In the genomic region with DNA sequence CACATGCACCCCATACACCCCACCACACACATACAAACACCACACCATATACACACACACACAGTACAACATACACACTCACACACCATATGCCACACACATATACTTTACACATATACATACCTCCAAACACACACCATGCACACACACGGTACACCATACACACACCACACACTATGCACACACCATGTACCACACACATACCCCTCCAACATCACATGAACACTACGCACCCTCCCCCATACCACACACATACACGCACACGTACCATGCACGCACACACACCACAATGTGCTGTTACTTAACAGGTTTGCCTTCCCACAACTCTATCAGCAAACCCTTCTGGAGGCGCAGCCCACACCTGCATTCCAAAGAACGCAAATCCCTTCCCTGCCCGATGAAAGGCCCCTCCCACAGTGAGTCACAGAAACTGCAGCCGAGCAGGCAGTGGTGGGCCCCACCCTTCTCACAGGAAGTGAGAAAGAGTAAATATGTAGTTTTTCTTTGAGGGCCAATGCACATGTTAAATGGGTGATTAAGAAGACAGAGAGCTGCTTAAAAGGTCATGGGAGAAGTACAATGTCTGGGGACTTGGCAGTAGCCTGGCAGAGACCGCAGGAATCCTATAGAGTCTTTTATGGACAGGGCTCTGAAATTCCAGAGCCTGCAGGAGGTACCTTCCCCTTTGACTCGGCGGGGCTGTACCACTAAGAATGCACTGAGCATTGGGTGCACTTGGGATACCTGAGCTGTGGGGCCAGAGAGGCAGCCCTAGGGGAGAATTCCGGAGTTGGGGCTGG, we compare ENCODE assay signal across 8 cellular contexts.
DNase-seq lines count a peak whose midpoint lies in the region; ATAC-seq and TF ChIP-seq lines count a peak whose summit lies in the region.

No MANE protein-coding gene starts in this region.

- ATAC-seq in HG03575 (IDR thresholded peaks at IDR 0.05; ENCODE audit: extremely low read depth, insufficient number of reproducible peaks, low FRiP score, unreplicated experiment) = peak; percentile 68

- H3K4me2 ChIP-seq in SU-DHL-6 (ENCODE audit: low read depth, low read length, poor library complexity, severe bottlenecking) = peak overlapping the region; percentile 83

- H3F3A ChIP-seq in SU-DHL-6 (ENCODE audit: insufficient read depth) = peaks cover 8% of the 10 kb centered on the region; the same call in 1 of the 2 replicates

- H3K27me3 ChIP-seq in SU-DHL-6 (ENCODE audit: low read length) (no peaks in the 10 kb centered on the region), adipocyte (replicated peaks; ENCODE audit: control insufficient read depth, insufficient read depth, low read length) (no peaks in the 10 kb centered on the region), iPS-18a (ENCODE audit: control insufficient read depth, insufficient read depth, low read length) (no peaks in the 10 kb centered on the region)

- H3K27ac ChIP-seq in SU-DHL-6 (ENCODE audit: low read depth, low read length) = peak overlapping the region; percentile 67
- H3K27ac ChIP-seq in iPS-18a (ENCODE audit: low read length) = peak overlapping the region; percentile 81

- H4K20me1 ChIP-seq in SU-DHL-6 (ENCODE audit: low read depth, low read length) = no peaks in the 10 kb centered on the region

- DNase-seq in COR-L47 (lab: John Stamatoyannopoulos, UW) (peak; percentile 6), GM20000 (ENCODE audit: low spot score) (peak; percentile 77), adipocyte (ENCODE audit: low read depth) (peak; percentile 73), NCI-H82 (lab: John Stamatoyannopoulos, UW) (no peak)
- peak; percentile 86 for DNase-seq in stimulated activated CD4-positive, alpha-beta T cell treated with anti-CD3 and anti-CD28 coated beads, Interleukin-1b, Interleukin-23, amount 100 ng/mL, for 48 hours

- no peaks in the 10 kb centered on the region for H3K79me2 ChIP-seq in SU-DHL-6 (ENCODE audit: insufficient read depth, low read length)

- peaks cover 18% of the 10 kb centered on the region for H3K4me1 ChIP-seq in adipocyte (ENCODE audit: control insufficient read depth, insufficient read depth, low read length)
- H3K4me1 ChIP-seq in iPS-18a (ENCODE audit: control insufficient read depth, low read depth, low read length) = peaks cover 43% of the 10 kb centered on the region

- H3K4me3 ChIP-seq in SU-DHL-6 (ENCODE audit: insufficient read depth, low read length, poor library complexity, severe bottlenecking) = peak overlapping the region; percentile 56
- no peak overlapping the region for H3K4me3 ChIP-seq in adipocyte (ENCODE audit: low read length)
- peak overlapping the region; percentile 47 for H3K4me3 ChIP-seq in iPS-18a (ENCODE audit: low read length)

- TF ChIP-seq CTCF in GM20000 (IDR thresholded peaks at IDR 0.05; ENCODE audit: extremely low read depth, missing control alignments) (no peak), SU-DHL-6 (IDR thresholded peaks at IDR 0.05; ENCODE audit: insufficient read depth, low read length, poor library complexity, severe bottlenecking) (no peak)

- no peaks in the 10 kb centered on the region for H3K36me3 ChIP-seq in SU-DHL-6 (ENCODE audit: low read length)
- H3K36me3 ChIP-seq in adipocyte (ENCODE audit: control insufficient read depth, insufficient read depth, low read length, severe bottlenecking) = no peaks in the 10 kb centered on the region
- no peaks in the 10 kb centered on the region for H3K36me3 ChIP-seq in iPS-18a (ENCODE audit: control insufficient read depth, low read depth, low read length)

- H3K9me2 ChIP-seq in SU-DHL-6 (replicated peaks; ENCODE audit: insufficient read depth, low read length) = no peaks in the 10 kb centered on the region

- H3K9ac ChIP-seq in SU-DHL-6 (ENCODE audit: low read length) (peak overlapping the region; percentile 61), adipocyte (ENCODE audit: low read length) (no peak overlapping the region), iPS-18a (ENCODE audit: low read length) (peak overlapping the region; percentile 55)

- peak overlapping the region; percentile 68 for H2AFZ ChIP-seq in SU-DHL-6 (ENCODE audit: low read depth, low read length, severe bottlenecking)

- H3K9me3 ChIP-seq in SU-DHL-6 (ENCODE audit: insufficient read depth, low read length) = no peaks in the 10 kb centered on the region
- no peaks in the 10 kb centered on the region for H3K9me3 ChIP-seq in adipocyte (ENCODE audit: control insufficient read depth, low read length)
- H3K9me3 ChIP-seq in iPS-18a (ENCODE audit: control insufficient read depth, low read depth, low read length) = no peaks in the 10 kb centered on the region
